In the genomic region with DNA sequence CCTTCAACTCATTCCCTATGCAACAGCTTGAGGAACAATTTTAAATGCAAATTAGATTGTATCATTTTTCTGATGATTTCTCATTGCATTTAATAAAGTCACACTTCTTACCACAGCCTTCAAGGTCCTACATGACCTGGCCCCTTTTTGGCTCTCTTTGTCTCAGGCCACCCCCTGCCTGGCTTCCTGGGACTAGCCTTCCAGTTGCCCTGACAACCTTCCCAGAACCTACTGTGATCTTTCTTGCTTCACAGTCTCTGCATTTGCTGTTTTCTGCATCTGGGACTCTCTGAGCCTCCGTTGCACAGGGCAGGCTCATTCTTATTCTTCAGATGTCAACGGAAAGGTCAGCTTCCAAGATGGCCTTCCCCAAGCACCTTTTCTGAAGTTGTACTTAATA, we compare ENCODE assay signal across 1 cellular context.
TF ChIP-seq lines count a peak whose summit lies in the region.

No MANE protein-coding gene starts in this region.

TF ChIP-seq in IMR-90, 13 proteins besides CTCF, POLR2A, EP300 and RAD21:
- TF ChIP-seq FOS (IDR thresholded peaks at IDR 0.05; ENCODE audit: low read depth, low read length) = no peak
- TF ChIP-seq CHD1 (IDR thresholded peaks at IDR 0.05; ENCODE audit: low read depth, low read length) = no peak
- TF ChIP-seq, protein P1, sequence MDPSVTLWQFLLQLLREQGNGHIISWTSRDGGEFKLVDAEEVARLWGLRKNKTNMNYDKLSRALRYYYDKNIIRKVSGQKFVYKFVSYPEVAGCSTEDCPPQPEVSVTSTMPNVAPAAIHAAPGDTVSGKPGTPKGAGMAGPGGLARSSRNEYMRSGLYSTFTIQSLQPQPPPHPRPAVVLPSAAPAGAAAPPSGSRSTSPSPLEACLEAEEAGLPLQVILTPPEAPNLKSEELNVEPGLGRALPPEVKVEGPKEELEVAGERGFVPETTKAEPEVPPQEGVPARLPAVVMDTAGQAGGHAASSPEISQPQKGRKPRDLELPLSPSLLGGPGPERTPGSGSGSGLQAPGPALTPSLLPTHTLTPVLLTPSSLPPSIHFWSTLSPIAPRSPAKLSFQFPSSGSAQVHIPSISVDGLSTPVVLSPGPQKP (IDR thresholded peaks at IDR 0.05; ENCODE audit: borderline replicate concordance, low read depth, low read length) = no peak
- TF ChIP-seq RCOR1 (IDR thresholded peaks at IDR 0.05; ENCODE audit: insufficient replicate concordance, low read length) = no peak
- no peak for TF ChIP-seq SMC3 (IDR thresholded peaks at IDR 0.05; ENCODE audit: low read depth, low read length)
- no peak for TF ChIP-seq RFX5 (IDR thresholded peaks at IDR 0.05; ENCODE audit: low read depth, low read length)
- TF ChIP-seq, protein P2, sequence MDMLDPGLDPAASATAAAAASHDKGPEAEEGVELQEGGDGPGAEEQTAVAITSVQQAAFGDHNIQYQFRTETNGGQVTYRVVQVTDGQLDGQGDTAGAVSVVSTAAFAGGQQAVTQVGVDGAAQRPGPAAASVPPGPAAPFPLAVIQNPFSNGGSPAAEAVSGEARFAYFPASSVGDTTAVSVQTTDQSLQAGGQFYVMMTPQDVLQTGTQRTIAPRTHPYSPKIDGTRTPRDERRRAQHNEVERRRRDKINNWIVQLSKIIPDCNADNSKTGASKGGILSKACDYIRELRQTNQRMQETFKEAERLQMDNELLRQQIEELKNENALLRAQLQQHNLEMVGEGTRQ (IDR thresholded peaks at IDR 0.05; ENCODE audit: low read depth, low read length) = no peak
- TF ChIP-seq MAFK (IDR thresholded peaks at IDR 0.05; ENCODE audit: low read depth, low read length) = no peak
- TF ChIP-seq BHLHE40 (IDR thresholded peaks at IDR 0.05; ENCODE audit: low read depth, low read length) = no peak
- TF ChIP-seq MXI1 (IDR thresholded peaks at IDR 0.05; ENCODE audit: borderline replicate concordance, low read depth, low read length) = no peak
- no peak for TF ChIP-seq CEBPB (IDR thresholded peaks at IDR 0.05; ENCODE audit: low read depth, low read length)
- TF ChIP-seq NFE2L2 (IDR thresholded peaks at IDR 0.05; ENCODE audit: low read depth, low read length) = no peak
- TF ChIP-seq MAZ (IDR thresholded peaks at IDR 0.05; ENCODE audit: borderline replicate concordance, low read depth, low read length) = no peak
